Comparison of ENCODE assay signal across 34 cellular contexts in genomic region chr19:35560271-35560670, GRCh38. TPM values are rescaled to one million over a fixed set of nuclear protein-coding genes. Genes with fewer than 3 reads are reported as not detected.
"Had no signal": no experiment of that assay in that cellular context is flagged by ENCODE, and none has a peak within 500 bp of the region (broad histone marks: within the 10 kb centered on the region; RNA-seq: fewer than 3 reads in every experiment).

No MANE protein-coding gene starts in this region.

- ATAC-seq: activated CD4-positive, CD25-positive, alpha-beta regulatory T cell treated with anti-CD3 and anti-CD28 coated beads, Interleukin-2, amount 50 U/mL, for 24 hours; activated CD8-positive, alpha-beta T cell treated with anti-CD3 and anti-CD28 coated beads for 36 hours; activated naive CD4-positive, alpha-beta T cell treated with anti-CD3 and anti-CD28 coated beads, Interleukin-2, amount 50 U/mL, for 72 hours; activated T-cell treated with anti-CD3 and anti-CD28 coated beads, Interleukin-2, amount 50 U/mL, for 72 hours; foreskin keratinocyte; gastrocnemius medialis; T-cell had no signal

- H3K4me1 ChIP-seq: foreskin keratinocyte had no signal

- DNase-seq: activated B cell treated with CpG ODN at 0.5 μM for 24 hours; activated CD4-positive, alpha-beta T cell treated with anti-CD3 and anti-CD28 coated beads for 48 hours; activated CD4-positive, alpha-beta T cell treated with anti-CD3 and anti-CD28 coated beads, Interleukin-2, amount 50 U/mL, for 1 hour; activated CD4-positive, alpha-beta T cell treated with anti-CD3 and anti-CD28 coated beads, Interleukin-2, amount 50 U/mL, for 48 hours; activated CD8-positive, alpha-beta memory T cell treated with anti-CD3 and anti-CD28 coated beads for 24 hours; activated CD8-positive, alpha-beta T cell treated with anti-CD3 and anti-CD28 coated beads for 36 hours; activated gamma-delta T cell; activated naive CD4-positive, alpha-beta T cell; activated naive CD4-positive, alpha-beta T cell treated with anti-CD3 and anti-CD28 coated beads, Interleukin-2, amount 10 ng/mL, durations not matched to agents 7 days and 5 days; activated T-cell treated with anti-CD3 and anti-CD28 coated beads, Interleukin-2, amount 50 U/mL, for 72 hours; amniotic stem cell; anterior cingulate cortex; brain microvascular endothelial cell; dorsolateral prefrontal cortex; effector memory CD4-positive, alpha-beta T cell; endodermal cell; erythroblast; foreskin keratinocyte; gastrocnemius medialis; glutamatergic neuron; SW 1271; T-cell; T-helper 9 cell; WERI-Rb-1 had no signal

- H3K9me3 ChIP-seq: esophagus muscularis mucosa, gastrocnemius medialis had no signal

- H3K36me3 ChIP-seq: brain microvascular endothelial cell, esophagus muscularis mucosa, gastrocnemius medialis, WERI-Rb-1 had no signal

- H3K4me3 ChIP-seq: coronary artery, dorsolateral prefrontal cortex, esophagus muscularis mucosa, gastrocnemius medialis had no signal

- H3K27ac ChIP-seq: brain microvascular endothelial cell, coronary artery, dorsolateral prefrontal cortex, esophagus muscularis mucosa, foreskin keratinocyte, gastrocnemius medialis, WERI-Rb-1 had no signal

RNA-seq across cellular contexts. Expression of gene ATP4A, which starts 3.2 kb away (rescaled TPM):
- total RNA-seq: activated B cell treated with CpG ODN at 0.5 μM for 24 hours; activated CD8-positive, alpha-beta T cell treated with anti-CD3 and anti-CD28 coated beads for 36 hours; activated naive CD4-positive, alpha-beta T cell treated with anti-CD3 and anti-CD28 coated beads, Interleukin-2, amount 50 U/mL, for 72 hours; activated T-cell treated with anti-CD3 and anti-CD28 coated beads, Interleukin-2, amount 50 U/mL, for 72 hours; astrocyte; bronchial epithelial cell; cardiac septum; cerebellum; esophagus muscularis mucosa; foreskin keratinocyte; gastrocnemius medialis; T-cell; T-helper 2 cell treated with Interferon-gamma antibody and Interleukin-4, amounts not matched to agents 100 ng/mL and 5 ng/mL, for 36 hours had no signal
- polyA plus RNA-seq: foreskin keratinocyte had no signal

RNA-seq across cellular contexts. Expression of gene PMIS2, which starts 25.7 kb away (rescaled TPM):
- total RNA-seq: activated B cell treated with CpG ODN at 0.5 μM for 24 hours; activated CD8-positive, alpha-beta T cell treated with anti-CD3 and anti-CD28 coated beads for 36 hours; activated naive CD4-positive, alpha-beta T cell treated with anti-CD3 and anti-CD28 coated beads, Interleukin-2, amount 50 U/mL, for 72 hours; activated T-cell treated with anti-CD3 and anti-CD28 coated beads, Interleukin-2, amount 50 U/mL, for 72 hours; astrocyte; bronchial epithelial cell; cardiac septum; cerebellum; endodermal cell; esophagus muscularis mucosa; foreskin keratinocyte; gastrocnemius medialis; T-cell; T-helper 2 cell treated with Interferon-gamma antibody and Interleukin-4, amounts not matched to agents 100 ng/mL and 5 ng/mL, for 36 hours had no signal
- polyA plus RNA-seq: adipose tissue, foreskin keratinocyte had no signal

RNA-seq across cellular contexts. Expression of gene GAPDHS, which starts 27.0 kb away (rescaled TPM):
- total RNA-seq: activated B cell treated with CpG ODN at 0.5 μM for 24 hours; activated CD8-positive, alpha-beta T cell treated with anti-CD3 and anti-CD28 coated beads for 36 hours; activated naive CD4-positive, alpha-beta T cell treated with anti-CD3 and anti-CD28 coated beads, Interleukin-2, amount 50 U/mL, for 72 hours; activated T-cell treated with anti-CD3 and anti-CD28 coated beads, Interleukin-2, amount 50 U/mL, for 72 hours; astrocyte; bronchial epithelial cell; cardiac septum; cerebellum; endodermal cell; esophagus muscularis mucosa; foreskin keratinocyte; gastrocnemius medialis; T-cell; T-helper 2 cell treated with Interferon-gamma antibody and Interleukin-4, amounts not matched to agents 100 ng/mL and 5 ng/mL, for 36 hours had no signal
- polyA plus RNA-seq: adipose tissue, foreskin keratinocyte had no signal

RNA-seq across cellular contexts. Expression of gene SBSN, which starts 32.2 kb away (rescaled TPM):
- total RNA-seq: activated B cell treated with CpG ODN at 0.5 μM for 24 hours; activated CD8-positive, alpha-beta T cell treated with anti-CD3 and anti-CD28 coated beads for 36 hours; activated naive CD4-positive, alpha-beta T cell treated with anti-CD3 and anti-CD28 coated beads, Interleukin-2, amount 50 U/mL, for 72 hours; cardiac septum; cerebellum; endodermal cell; esophagus muscularis mucosa; gastrocnemius medialis; T-helper 2 cell treated with Interferon-gamma antibody and Interleukin-4, amounts not matched to agents 100 ng/mL and 5 ng/mL, for 36 hours had no signal
